In the genomic region with DNA sequence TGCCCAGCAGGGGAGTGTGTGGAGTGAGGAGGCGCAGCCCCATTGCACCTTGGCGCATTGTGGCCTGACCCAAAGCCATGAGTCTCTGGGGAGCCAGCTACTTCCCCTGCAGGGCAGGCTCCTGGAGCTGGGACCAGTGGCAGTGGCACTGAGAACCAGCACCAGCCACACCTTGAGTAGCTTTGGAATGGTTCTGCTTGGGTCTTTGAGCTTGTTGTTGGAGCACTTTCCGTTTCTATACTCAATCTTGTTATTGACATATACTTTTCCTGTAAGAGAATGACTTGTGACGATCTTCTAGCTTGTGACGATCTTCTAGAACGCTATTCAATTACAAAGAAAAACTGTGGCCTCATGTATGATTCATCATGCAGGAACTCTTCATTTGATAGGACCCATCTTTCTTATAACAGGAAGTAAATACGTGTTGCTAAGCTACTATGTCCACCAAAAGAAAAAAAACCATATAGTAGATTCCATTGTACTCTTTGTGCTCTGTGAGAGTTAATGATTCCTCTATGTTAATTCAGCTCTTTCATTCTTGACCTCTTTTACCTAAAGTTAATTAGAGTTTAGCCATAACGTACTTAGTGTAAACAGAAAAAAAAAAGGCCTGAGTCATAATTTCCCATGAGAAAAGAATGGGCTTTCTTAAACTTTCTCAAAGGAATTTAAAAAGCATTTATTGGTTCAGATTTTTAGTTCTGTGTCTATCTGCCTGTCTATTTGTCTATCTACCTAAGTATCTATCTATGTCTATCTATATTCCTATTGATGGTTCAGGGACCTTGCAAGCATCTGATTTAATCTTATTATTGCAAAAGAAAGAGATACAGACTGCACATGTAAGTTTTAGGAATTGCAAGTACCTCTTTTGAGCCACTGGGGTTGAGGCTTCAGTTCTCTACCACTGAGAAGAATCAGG, we compare ENCODE assay signal across 8 cellular contexts.
A peak's percentile ranks its signal among the peaks of the same experiment; 100 is the strongest.
DNase-seq lines count a peak whose midpoint lies in the region; ATAC-seq and TF ChIP-seq lines count a peak whose summit lies in the region.

No MANE protein-coding gene starts in this region.

- H3K36me3 ChIP-seq in neuronal stem cell (replicated peaks in 1 of 2; ENCODE audit: control insufficient read depth in 2 of 2, insufficient read depth in 2 of 2, low read length in 2 of 2) (no peaks in the 10 kb centered on the region), Karpas-422 (ENCODE audit: insufficient read depth, low read length) (no peaks in the 10 kb centered on the region)

- ATAC-seq in natural killer cell treated with Interleukin-12 subunit alpha and Interleukin-12 subunit beta and Interleukin-15 and Interleukin-18, amount 100 ng/mL, for 72 hours: peak; percentile 91 to 93

- no peaks in the 10 kb centered on the region for H4K20me1 ChIP-seq in Karpas-422 (ENCODE audit: insufficient read depth, low read depth, low read length)

- H2BK12ac ChIP-seq in neuronal stem cell (ENCODE audit: low read length): no peak overlapping the region

- no peak overlapping the region for H3K23ac ChIP-seq in neuronal stem cell (ENCODE audit: low read depth, low read length, poor library complexity)

- H2BK5ac ChIP-seq in neuronal stem cell (ENCODE audit: low read length): no peak overlapping the region

- H3K36me3 Mint-ChIP-seq in natural killer cell treated with Interleukin-12 subunit alpha and Interleukin-12 subunit beta and Interleukin-15 and Interleukin-18, amount 100 ng/mL, for 72 hours: no peaks in the 10 kb centered on the region

- no peak overlapping the region for H4K91ac ChIP-seq in neuronal stem cell (ENCODE audit: low read depth, low read length, poor library complexity)

- H2AFZ ChIP-seq in neuronal stem cell (ENCODE audit: low read length): no peak overlapping the region
- no peak overlapping the region for H2AFZ ChIP-seq in Karpas-422 (ENCODE audit: low read length)

- TF ChIP-seq CTCF in foreskin fibroblast (IDR thresholded peaks at IDR 0.05; ENCODE audit: low read depth, low read length): no peak

- H3K4me2 ChIP-seq in neuronal stem cell (ENCODE audit: insufficient read depth, low read length, poor library complexity, severe bottlenecking) (no peak overlapping the region), Karpas-422 (ENCODE audit: low read depth, low read length, poor library complexity, severe bottlenecking) (no peak overlapping the region)

- no peak overlapping the region for H4K8ac ChIP-seq in neuronal stem cell (ENCODE audit: low read depth, low read length)

- peaks cover 3% of the 10 kb centered on the region for H3K9me3 Mint-ChIP-seq in natural killer cell treated with Interleukin-12 subunit alpha and Interleukin-12 subunit beta and Interleukin-15 and Interleukin-18, amount 100 ng/mL, for 72 hours

- H3K4me1 ChIP-seq in neuronal stem cell (ENCODE audit: control insufficient read depth in 2 of 2, insufficient read depth in 1 of 2, low read depth in 1 of 2, low read length in 2 of 2) (no peaks in the 10 kb centered on the region), Karpas-422 (ENCODE audit: low read length) (no peaks in the 10 kb centered on the region)

- H3K4me3 ChIP-seq in neuronal stem cell (ENCODE audit: low read length in 2 of 2) (no peak overlapping the region), Karpas-422 (ENCODE audit: low read length) (no peak overlapping the region), foreskin fibroblast (ENCODE audit: low read depth in 1 of 2, low read length in 2 of 2) (no peak overlapping the region)

- H3K4ac ChIP-seq in neuronal stem cell (ENCODE audit: low read length): no peak overlapping the region

- DNase-seq in DMS53 (lab: John Stamatoyannopoulos, UW) (peak; percentile 91), NCI-H748 (lab: John Stamatoyannopoulos, UW; ENCODE audit: unreplicated experiment) (peak; percentile 54), neuronal stem cell (ENCODE audit: low spot score) (no peak), NCI-H1436 treated with DMSO at 0.1 percent for 48 hours (lab: John Stamatoyannopoulos, UW) (no peak), Karpas-422 (no peak), foreskin fibroblast (no peak)
- peak; percentile 54 for DNase-seq in central memory CD4-positive, alpha-beta T cell
- no peak for DNase-seq in natural killer cell treated with Interleukin-12 subunit alpha and Interleukin-12 subunit beta and Interleukin-15 and Interleukin-18, amount 100 ng/mL, for 72 hours (ENCODE audit: low spot score)

- H3K9ac ChIP-seq in neuronal stem cell (ENCODE audit: low read depth, low read length, poor library complexity) (no peak overlapping the region), Karpas-422 (ENCODE audit: low read length) (no peak overlapping the region)

- no CpG with 5 or more reads among the region's 8 CpGs for WGBS in neuronal stem cell (ENCODE audit: extremely low coverage in 2 of 2, insufficient read length in 2 of 2, insufficient replicate concordance in 1 of 2), 2 donors

- H2BK15ac ChIP-seq in neuronal stem cell (ENCODE audit: low read length): no peak overlapping the region

- peaks cover 36 to 42% of the 10 kb centered on the region in 2 donors for H3K4me1 Mint-ChIP-seq in natural killer cell treated with Interleukin-12 subunit alpha and Interleukin-12 subunit beta and Interleukin-15 and Interleukin-18, amount 100 ng/mL, for 72 hours (ENCODE audit: low read depth in 2 of 2)

- H3K27ac ChIP-seq in neuronal stem cell (replicated peaks; ENCODE audit: low read length) (no peak overlapping the region), Karpas-422 (ENCODE audit: low read length) (no peak overlapping the region)

- no peaks in the 10 kb centered on the region for H3K79me2 ChIP-seq in Karpas-422 (ENCODE audit: low read length)

- peak overlapping the region; percentile 64 for H3K4me3 Mint-ChIP-seq in natural killer cell treated with Interleukin-12 subunit alpha and Interleukin-12 subunit beta and Interleukin-15 and Interleukin-18, amount 100 ng/mL, for 72 hours

- H2AK5ac ChIP-seq in neuronal stem cell (ENCODE audit: low read depth, low read length): no peak overlapping the region

- no peaks in the 10 kb centered on the region for H3K9me2 ChIP-seq in Karpas-422 (replicated peaks; ENCODE audit: insufficient read depth, low read length)

- H3K14ac ChIP-seq in neuronal stem cell (ENCODE audit: low read length): no peak overlapping the region

- H3K27ac Mint-ChIP-seq in natural killer cell treated with Interleukin-12 subunit alpha and Interleukin-12 subunit beta and Interleukin-15 and Interleukin-18, amount 100 ng/mL, for 72 hours: peak overlapping the region; percentile 90 to 92

- H3K79me1 ChIP-seq in neuronal stem cell (ENCODE audit: low read depth, low read length): no peaks in the 10 kb centered on the region

- H3K9me3 ChIP-seq in neuronal stem cell (replicated peaks in 1 of 2; ENCODE audit: control insufficient read depth in 2 of 2, insufficient read depth in 1 of 2, low read depth in 1 of 2, low read length in 2 of 2) (no peaks in the 10 kb centered on the region), Karpas-422 (ENCODE audit: low read length) (no peaks in the 10 kb centered on the region)

- H3K27me3 Mint-ChIP-seq in natural killer cell treated with Interleukin-12 subunit alpha and Interleukin-12 subunit beta and Interleukin-15 and Interleukin-18, amount 100 ng/mL, for 72 hours: no peaks in the 10 kb centered on the region

- H3K27me3 ChIP-seq in neuronal stem cell (ENCODE audit: control insufficient read depth in 3 of 3, insufficient read depth in 3 of 3, low read depth in 1 of 3, low read length in 3 of 3) (no peaks in the 10 kb centered on the region), Karpas-422 (ENCODE audit: low read length) (0 out of 2 replicates have a peak, but pooled peaks cover 2% of the 10 kb centered on the region)

- no peak overlapping the region for H3K18ac ChIP-seq in neuronal stem cell (ENCODE audit: low read length)

- H2BK120ac ChIP-seq in neuronal stem cell (ENCODE audit: low read depth, low read length): no peak overlapping the region

Comparison
In these comparisons a context has a peak if more than half of its experiments do, and no peak if none do; other contexts are left out.
1. DNase-seq: peak in DMS53 (single experiment), NCI-H748 (single experiment) and central memory CD4-positive, alpha-beta T cell (single experiment); none in natural killer cell treated with Interleukin-12 subunit alpha and Interleukin-12 subunit beta and Interleukin-15 and Interleukin-18, amount 100 ng/mL, for 72 hours (single experiment), neuronal stem cell (single experiment), NCI-H1436 treated with DMSO at 0.1 percent for 48 hours (single experiment), Karpas-422 (single experiment) and foreskin fibroblast (0 of 2).